Comparison of ENCODE assay signal across 2 cellular contexts in the genomic region with DNA sequence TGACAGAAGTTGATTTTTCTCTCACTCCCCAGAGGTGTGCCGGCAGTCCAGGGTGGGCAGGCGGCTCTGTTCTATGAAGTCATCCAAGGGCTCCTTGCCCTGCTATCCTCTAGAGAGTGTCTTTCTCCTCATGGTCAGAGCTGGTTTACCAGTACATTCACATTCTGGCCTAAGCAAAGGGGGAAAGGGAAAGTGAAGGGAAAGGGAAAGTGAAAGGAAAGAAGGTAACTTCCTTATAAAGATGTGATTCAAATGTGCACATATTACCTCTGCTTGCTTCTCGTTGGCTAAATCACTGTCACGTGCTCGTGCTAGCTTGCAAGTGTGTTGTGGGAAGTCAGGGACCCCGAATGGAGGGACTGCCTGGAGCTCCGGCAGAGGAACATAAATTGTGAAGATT.
TF ChIP-seq lines count a peak whose summit lies in the region.

No MANE protein-coding gene starts in this region.

TF ChIP-seq in SK-N-SH, 30 proteins besides CTCF, POLR2A, EP300 and RAD21 (continued from another document):
- TF ChIP-seq RFX5 (IDR thresholded peaks at IDR 0.05; ENCODE audit: low read length) (no peak), MAX (IDR thresholded peaks at IDR 0.05; ENCODE audit: low read depth) (no peak)
- TF ChIP-seq, protein P1, sequence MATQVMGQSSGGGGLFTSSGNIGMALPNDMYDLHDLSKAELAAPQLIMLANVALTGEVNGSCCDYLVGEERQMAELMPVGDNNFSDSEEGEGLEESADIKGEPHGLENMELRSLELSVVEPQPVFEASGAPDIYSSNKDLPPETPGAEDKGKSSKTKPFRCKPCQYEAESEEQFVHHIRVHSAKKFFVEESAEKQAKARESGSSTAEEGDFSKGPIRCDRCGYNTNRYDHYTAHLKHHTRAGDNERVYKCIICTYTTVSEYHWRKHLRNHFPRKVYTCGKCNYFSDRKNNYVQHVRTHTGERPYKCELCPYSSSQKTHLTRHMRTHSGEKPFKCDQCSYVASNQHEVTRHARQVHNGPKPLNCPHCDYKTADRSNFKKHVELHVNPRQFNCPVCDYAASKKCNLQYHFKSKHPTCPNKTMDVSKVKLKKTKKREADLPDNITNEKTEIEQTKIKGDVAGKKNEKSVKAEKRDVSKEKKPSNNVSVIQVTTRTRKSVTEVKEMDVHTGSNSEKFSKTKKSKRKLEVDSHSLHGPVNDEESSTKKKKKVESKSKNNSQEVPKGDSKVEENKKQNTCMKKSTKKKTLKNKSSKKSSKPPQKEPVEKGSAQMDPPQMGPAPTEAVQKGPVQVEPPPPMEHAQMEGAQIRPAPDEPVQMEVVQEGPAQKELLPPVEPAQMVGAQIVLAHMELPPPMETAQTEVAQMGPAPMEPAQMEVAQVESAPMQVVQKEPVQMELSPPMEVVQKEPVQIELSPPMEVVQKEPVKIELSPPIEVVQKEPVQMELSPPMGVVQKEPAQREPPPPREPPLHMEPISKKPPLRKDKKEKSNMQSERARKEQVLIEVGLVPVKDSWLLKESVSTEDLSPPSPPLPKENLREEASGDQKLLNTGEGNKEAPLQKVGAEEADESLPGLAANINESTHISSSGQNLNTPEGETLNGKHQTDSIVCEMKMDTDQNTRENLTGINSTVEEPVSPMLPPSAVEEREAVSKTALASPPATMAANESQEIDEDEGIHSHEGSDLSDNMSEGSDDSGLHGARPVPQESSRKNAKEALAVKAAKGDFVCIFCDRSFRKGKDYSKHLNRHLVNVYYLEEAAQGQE (IDR thresholded peaks at IDR 0.05; ENCODE audit: low read depth, low read length), result no peak

TF ChIP-seq in SK-N-SH treated with all-trans-retinoic acid at 6 μM for 48 hours, 23 proteins besides CTCF, POLR2A, EP300 and RAD21 (continued from another document):
- TF ChIP-seq, protein P2, sequence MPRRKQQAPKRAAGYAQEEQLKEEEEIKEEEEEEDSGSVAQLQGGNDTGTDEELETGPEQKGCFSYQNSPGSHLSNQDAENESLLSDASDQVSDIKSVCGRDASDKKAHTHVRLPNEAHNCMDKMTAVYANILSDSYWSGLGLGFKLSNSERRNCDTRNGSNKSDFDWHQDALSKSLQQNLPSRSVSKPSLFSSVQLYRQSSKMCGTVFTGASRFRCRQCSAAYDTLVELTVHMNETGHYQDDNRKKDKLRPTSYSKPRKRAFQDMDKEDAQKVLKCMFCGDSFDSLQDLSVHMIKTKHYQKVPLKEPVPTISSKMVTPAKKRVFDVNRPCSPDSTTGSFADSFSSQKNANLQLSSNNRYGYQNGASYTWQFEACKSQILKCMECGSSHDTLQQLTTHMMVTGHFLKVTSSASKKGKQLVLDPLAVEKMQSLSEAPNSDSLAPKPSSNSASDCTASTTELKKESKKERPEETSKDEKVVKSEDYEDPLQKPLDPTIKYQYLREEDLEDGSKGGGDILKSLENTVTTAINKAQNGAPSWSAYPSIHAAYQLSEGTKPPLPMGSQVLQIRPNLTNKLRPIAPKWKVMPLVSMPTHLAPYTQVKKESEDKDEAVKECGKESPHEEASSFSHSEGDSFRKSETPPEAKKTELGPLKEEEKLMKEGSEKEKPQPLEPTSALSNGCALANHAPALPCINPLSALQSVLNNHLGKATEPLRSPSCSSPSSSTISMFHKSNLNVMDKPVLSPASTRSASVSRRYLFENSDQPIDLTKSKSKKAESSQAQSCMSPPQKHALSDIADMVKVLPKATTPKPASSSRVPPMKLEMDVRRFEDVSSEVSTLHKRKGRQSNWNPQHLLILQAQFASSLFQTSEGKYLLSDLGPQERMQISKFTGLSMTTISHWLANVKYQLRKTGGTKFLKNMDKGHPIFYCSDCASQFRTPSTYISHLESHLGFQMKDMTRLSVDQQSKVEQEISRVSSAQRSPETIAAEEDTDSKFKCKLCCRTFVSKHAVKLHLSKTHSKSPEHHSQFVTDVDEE (CRISPR knock-in tag; IDR thresholded peaks at IDR 0.05), result no peak
- TF ChIP-seq ZNF8 (CRISPR knock-in tag; IDR thresholded peaks at IDR 0.05) (no peak), ZC3H10 (CRISPR knock-in tag; IDR thresholded peaks at IDR 0.05) (no peak), ISL1 (CRISPR knock-in tag; IDR thresholded peaks at IDR 0.05) (no peak), TCF4 (CRISPR knock-in tag; IDR thresholded peaks at IDR 0.05; ENCODE audit: borderline replicate concordance) (no peak), BACH2 (CRISPR knock-in tag; IDR thresholded peaks at IDR 0.05; ENCODE audit: borderline replicate concordance) (no peak), TOX (CRISPR knock-in tag; IDR thresholded peaks at IDR 0.05; ENCODE audit: borderline replicate concordance) (no peak), ZFP3 (CRISPR knock-in tag; IDR thresholded peaks at IDR 0.05) (no peak)
- TF ChIP-seq, protein P3, sequence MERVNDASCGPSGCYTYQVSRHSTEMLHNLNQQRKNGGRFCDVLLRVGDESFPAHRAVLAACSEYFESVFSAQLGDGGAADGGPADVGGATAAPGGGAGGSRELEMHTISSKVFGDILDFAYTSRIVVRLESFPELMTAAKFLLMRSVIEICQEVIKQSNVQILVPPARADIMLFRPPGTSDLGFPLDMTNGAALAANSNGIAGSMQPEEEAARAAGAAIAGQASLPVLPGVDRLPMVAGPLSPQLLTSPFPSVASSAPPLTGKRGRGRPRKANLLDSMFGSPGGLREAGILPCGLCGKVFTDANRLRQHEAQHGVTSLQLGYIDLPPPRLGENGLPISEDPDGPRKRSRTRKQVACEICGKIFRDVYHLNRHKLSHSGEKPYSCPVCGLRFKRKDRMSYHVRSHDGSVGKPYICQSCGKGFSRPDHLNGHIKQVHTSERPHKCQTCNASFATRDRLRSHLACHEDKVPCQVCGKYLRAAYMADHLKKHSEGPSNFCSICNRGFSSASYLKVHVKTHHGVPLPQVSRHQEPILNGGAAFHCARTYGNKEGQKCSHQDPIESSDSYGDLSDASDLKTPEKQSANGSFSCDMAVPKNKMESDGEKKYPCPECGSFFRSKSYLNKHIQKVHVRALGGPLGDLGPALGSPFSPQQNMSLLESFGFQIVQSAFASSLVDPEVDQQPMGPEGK (CRISPR knock-in tag; IDR thresholded peaks at IDR 0.05; ENCODE audit: borderline replicate concordance), result no peak
